ENCODE assay signal across 1 cellular context in genomic region chr3:49930922-49931321, GRCh38.
TF ChIP-seq lines count a peak whose summit lies in the region.

No MANE protein-coding gene starts in this region.

TF ChIP-seq in GM23338, 12 proteins besides CTCF, POLR2A, EP300 and RAD21 (continued from another document):
- TF ChIP-seq, protein P1, sequence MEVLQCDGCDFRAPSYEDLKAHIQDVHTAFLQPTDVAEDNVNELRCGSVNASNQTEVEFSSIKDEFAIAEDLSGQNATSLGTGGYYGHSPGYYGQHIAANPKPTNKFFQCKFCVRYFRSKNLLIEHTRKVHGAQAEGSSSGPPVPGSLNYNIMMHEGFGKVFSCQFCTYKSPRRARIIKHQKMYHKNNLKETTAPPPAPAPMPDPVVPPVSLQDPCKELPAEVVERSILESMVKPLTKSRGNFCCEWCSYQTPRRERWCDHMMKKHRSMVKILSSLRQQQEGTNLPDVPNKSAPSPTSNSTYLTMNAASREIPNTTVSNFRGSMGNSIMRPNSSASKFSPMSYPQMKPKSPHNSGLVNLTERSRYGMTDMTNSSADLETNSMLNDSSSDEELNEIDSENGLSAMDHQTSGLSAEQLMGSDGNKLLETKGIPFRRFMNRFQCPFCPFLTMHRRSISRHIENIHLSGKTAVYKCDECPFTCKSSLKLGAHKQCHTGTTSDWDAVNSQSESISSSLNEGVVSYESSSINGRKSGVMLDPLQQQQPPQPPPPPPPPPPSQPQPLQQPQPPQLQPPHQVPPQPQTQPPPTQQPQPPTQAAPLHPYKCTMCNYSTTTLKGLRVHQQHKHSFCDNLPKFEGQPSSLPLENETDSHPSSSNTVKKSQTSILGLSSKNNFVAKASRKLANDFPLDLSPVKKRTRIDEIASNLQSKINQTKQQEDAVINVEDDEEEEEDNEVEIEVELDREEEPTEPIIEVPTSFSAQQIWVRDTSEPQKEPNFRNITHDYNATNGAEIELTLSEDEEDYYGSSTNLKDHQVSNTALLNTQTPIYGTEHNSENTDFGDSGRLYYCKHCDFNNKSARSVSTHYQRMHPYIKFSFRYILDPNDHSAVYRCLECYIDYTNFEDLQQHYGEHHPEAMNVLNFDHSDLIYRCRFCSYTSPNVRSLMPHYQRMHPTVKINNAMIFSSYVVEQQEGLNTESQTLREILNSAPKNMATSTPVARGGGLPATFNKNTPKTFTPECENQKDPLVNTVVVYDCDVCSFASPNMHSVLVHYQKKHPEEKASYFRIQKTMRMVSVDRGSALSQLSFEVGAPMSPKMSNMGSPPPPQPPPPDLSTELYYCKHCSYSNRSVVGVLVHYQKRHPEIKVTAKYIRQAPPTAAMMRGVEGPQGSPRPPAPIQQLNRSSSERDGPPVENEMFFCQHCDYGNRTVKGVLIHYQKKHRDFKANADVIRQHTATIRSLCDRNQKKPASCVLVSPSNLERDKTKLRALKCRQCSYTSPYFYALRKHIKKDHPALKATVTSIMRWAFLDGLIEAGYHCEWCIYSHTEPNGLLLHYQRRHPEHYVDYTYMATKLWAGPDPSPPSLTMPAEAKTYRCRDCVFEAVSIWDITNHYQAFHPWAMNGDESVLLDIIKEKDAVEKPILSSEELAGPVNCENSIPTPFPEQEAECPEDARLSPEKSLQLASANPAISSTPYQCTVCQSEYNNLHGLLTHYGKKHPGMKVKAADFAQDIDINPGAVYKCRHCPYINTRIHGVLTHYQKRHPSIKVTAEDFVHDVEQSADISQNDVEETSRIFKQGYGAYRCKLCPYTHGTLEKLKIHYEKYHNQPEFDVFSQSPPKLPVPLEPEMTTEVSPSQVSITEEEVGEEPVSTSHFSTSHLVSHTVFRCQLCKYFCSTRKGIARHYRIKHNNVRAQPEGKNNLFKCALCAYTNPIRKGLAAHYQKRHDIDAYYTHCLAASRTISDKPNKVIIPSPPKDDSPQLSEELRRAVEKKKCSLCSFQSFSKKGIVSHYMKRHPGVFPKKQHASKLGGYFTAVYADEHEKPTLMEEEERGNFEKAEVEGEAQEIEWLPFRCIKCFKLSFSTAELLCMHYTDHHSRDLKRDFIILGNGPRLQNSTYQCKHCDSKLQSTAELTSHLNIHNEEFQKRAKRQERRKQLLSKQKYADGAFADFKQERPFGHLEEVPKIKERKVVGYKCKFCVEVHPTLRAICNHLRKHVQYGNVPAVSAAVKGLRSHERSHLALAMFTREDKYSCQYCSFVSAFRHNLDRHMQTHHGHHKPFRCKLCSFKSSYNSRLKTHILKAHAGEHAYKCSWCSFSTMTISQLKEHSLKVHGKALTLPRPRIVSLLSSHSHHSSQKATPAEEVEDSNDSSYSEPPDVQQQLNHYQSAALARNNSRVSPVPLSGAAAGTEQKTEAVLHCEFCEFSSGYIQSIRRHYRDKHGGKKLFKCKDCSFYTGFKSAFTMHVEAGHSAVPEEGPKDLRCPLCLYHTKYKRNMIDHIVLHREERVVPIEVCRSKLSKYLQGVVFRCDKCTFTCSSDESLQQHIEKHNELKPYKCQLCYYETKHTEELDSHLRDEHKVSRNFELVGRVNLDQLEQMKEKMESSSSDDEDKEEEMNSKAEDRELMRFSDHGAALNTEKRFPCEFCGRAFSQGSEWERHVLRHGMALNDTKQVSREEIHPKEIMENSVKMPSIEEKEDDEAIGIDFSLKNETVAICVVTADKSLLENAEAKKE (CRISPR knock-in tag; IDR thresholded peaks at IDR 0.05) = no peak
- TF ChIP-seq NANOG (IDR thresholded peaks at IDR 0.05; ENCODE audit: borderline replicate concordance) = no peak
- TF ChIP-seq ZNF331 (CRISPR knock-in tag; IDR thresholded peaks at IDR 0.05; ENCODE audit: low read depth) = no peak
- TF ChIP-seq JUNB (IDR thresholded peaks at IDR 0.05; ENCODE audit: unreplicated experiment) = no peak
- TF ChIP-seq REST (IDR thresholded peaks at IDR 0.05; ENCODE audit: unreplicated experiment) = no peak
- TF ChIP-seq ZNF114 (CRISPR knock-in tag; IDR thresholded peaks at IDR 0.05) = no peak
- TF ChIP-seq STAT1 (IDR thresholded peaks at IDR 0.05; ENCODE audit: unreplicated experiment) = no peak
- TF ChIP-seq EZH2phosphoT487 (IDR thresholded peaks at IDR 0.05; ENCODE audit: unreplicated experiment) = no peak
- TF ChIP-seq ETS1 (IDR thresholded peaks at IDR 0.05) = no peak
- TF ChIP-seq CREB1 (CRISPR knock-in tag; IDR thresholded peaks at IDR 0.05; ENCODE audit: low read depth) = no peak
- TF ChIP-seq POLR2AphosphoS5 (IDR thresholded peaks at IDR 0.05; ENCODE audit: low read depth) = no peak
